In the genomic region with DNA sequence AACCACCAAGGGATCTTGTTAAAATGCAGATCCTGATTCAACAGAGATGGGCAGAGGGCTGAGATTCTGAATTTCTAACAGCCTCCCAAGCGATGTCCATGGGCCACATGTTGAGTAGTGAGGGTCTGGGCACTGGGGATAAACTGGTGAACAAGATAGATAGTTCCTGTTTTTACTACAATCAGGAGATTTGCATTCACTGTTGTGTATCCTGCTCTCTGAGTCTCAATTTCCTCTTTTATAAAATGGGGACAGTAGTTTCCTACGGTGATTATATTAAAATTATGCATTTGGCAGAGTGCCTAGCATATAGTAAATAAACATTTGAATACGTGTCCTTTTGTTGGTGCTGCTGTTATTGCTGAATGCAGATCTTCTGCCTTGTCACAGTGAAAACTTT, we compare ENCODE assay signal across 18 cellular contexts.
DNase-seq lines count a peak whose midpoint lies in the region; ATAC-seq and TF ChIP-seq lines count a peak whose summit lies in the region.
"Had no signal": no experiment of that assay in that cellular context is flagged by ENCODE, and none has a peak within 500 bp of the region (broad histone marks: within the 10 kb centered on the region; RNA-seq: fewer than 3 reads in every experiment).

No MANE protein-coding gene starts in this region.

- H2AFZ ChIP-seq in SU-DHL-6 (ENCODE audit: low read depth, low read length, severe bottlenecking), result peak overlapping the region; percentile 60
- peak overlapping the region; percentile 8 for H2AFZ ChIP-seq in parathyroid adenoma

- no peaks in the 10 kb centered on the region for H3K36me3 ChIP-seq in SU-DHL-6 (ENCODE audit: low read length)
- H3K36me3 ChIP-seq in parathyroid adenoma (ENCODE audit: control insufficient read depth, insufficient read depth, low read length), result no peaks in the 10 kb centered on the region
- H3K36me3 ChIP-seq in BE2C, result no peaks in the 10 kb centered on the region
- H3K36me3 ChIP-seq in testis (ENCODE audit: low read depth, missing control alignments), result no peaks in the 10 kb centered on the region
- H3K36me3 ChIP-seq: ascending aorta, BLaER1, MG63, stomach had no signal

- H3K4me1 ChIP-seq in parathyroid adenoma (no peaks in the 10 kb centered on the region), BE2C (peaks cover 3% of the 10 kb centered on the region; the same call in 1 of the 2 replicates), testis (peaks cover 5% of the 10 kb centered on the region)
- H3K4me1 ChIP-seq: ascending aorta had no signal

- H3K4me2 ChIP-seq in SU-DHL-6 (ENCODE audit: low read depth, low read length, poor library complexity, severe bottlenecking) (peak overlapping the region; percentile 17), parathyroid adenoma (ENCODE audit: low read length) (no peak overlapping the region)
- H3K4me2 ChIP-seq: BLaER1 had no signal

- H4K20me1 ChIP-seq in SU-DHL-6 (ENCODE audit: low read depth, low read length), result no peaks in the 10 kb centered on the region
- H4K20me1 ChIP-seq: BLaER1 had no signal

- no peak for TF ChIP-seq POLR2A in testis (IDR thresholded peaks at IDR 0.05)

- TF ChIP-seq CTCF in SU-DHL-6 (IDR thresholded peaks at IDR 0.05; ENCODE audit: insufficient read depth, low read length, poor library complexity, severe bottlenecking), result no peak
- TF ChIP-seq CTCF in parathyroid adenoma (IDR thresholded peaks at IDR 0.05), result no peak
- TF ChIP-seq CTCF in BE2C (IDR thresholded peaks at IDR 0.05; ENCODE audit: low read depth, low read length), result no peak
- TF ChIP-seq CTCF in testis (IDR thresholded peaks at IDR 0.05), result no peak

- H3F3A ChIP-seq in SU-DHL-6 (ENCODE audit: insufficient read depth), result no peaks in the 10 kb centered on the region

- H3K9ac ChIP-seq in SU-DHL-6 (ENCODE audit: low read length), result no peak overlapping the region
- H3K9ac ChIP-seq in parathyroid adenoma, result no peak overlapping the region
- H3K9ac ChIP-seq: BLaER1 had no signal

- no peak overlapping the region for H3K27ac ChIP-seq in SU-DHL-6 (ENCODE audit: low read depth, low read length)
- no peak overlapping the region for H3K27ac ChIP-seq in parathyroid adenoma
- no peak overlapping the region for H3K27ac ChIP-seq in testis
- H3K27ac ChIP-seq: ascending aorta, BLaER1, epithelial cell of prostate had no signal

- peak; percentile 26 for DNase-seq in NCI-H2081 treated with DMSO at 0.1 percent for 48 hours (lab: John Stamatoyannopoulos, UW)
- no peak for DNase-seq in BE2C
- DNase-seq in testis, result no peak
- DNase-seq in HuH-7 (ENCODE audit: low spot score), result no peak
- DNase-seq: activated effector memory CD4-positive, alpha-beta T cell treated with anti-CD3 and anti-CD28 coated beads, Interleukin-2, amount 50 U/mL, for 16 hours; DMS79; MG63; NCI-H2171 treated with DMSO at 0.1 percent for 48 hours; nephron progenitor cell; stomach; SW 1271 had no signal

- H3K79me2 ChIP-seq in SU-DHL-6 (ENCODE audit: insufficient read depth, low read length) (no peaks in the 10 kb centered on the region), parathyroid adenoma (no peaks in the 10 kb centered on the region)

- no peaks in the 10 kb centered on the region for H3K9me2 ChIP-seq in SU-DHL-6 (replicated peaks; ENCODE audit: insufficient read depth, low read length)

- no peaks in the 10 kb centered on the region for H3K9me3 ChIP-seq in SU-DHL-6 (ENCODE audit: insufficient read depth, low read length)
- no peaks in the 10 kb centered on the region for H3K9me3 ChIP-seq in parathyroid adenoma (ENCODE audit: control insufficient read depth, low read length)
- H3K9me3 ChIP-seq in BE2C, result no peaks in the 10 kb centered on the region
- H3K9me3 ChIP-seq in testis, result no peaks in the 10 kb centered on the region
- H3K9me3 ChIP-seq: ascending aorta, BLaER1, MG63, stomach had no signal

- 75 to 85% methylated on average over 3 of the region's 3 CpGs for WGBS in testis, 2 donors

- H3K4me3 ChIP-seq in SU-DHL-6 (ENCODE audit: insufficient read depth, low read length, poor library complexity, severe bottlenecking) (no peak overlapping the region), parathyroid adenoma (ENCODE audit: low read depth, low read length) (no peak overlapping the region), BE2C (ENCODE audit: low read depth, low read length) (no peak overlapping the region), testis (no peak overlapping the region)
- H3K4me3 ChIP-seq: ascending aorta, BLaER1, lung, MG63, stomach had no signal

- intact Hi-C loops in testis (cut with DNase I; ENCODE audit: low total_unique reads), result no loop called here

- peak; percentile 34 for ATAC-seq in HG03432 (IDR thresholded peaks at IDR 0.05; ENCODE audit: unreplicated experiment)

- H3K27me3 ChIP-seq in SU-DHL-6 (ENCODE audit: low read length) (no peaks in the 10 kb centered on the region), parathyroid adenoma (ENCODE audit: control insufficient read depth, insufficient read depth, low read length) (no peaks in the 10 kb centered on the region), BE2C (no peaks in the 10 kb centered on the region), testis (no peaks in the 10 kb centered on the region)
- H3K27me3 ChIP-seq: ascending aorta, BLaER1, MG63, stomach had no signal
